ENCODE assay signal across 28 cellular contexts in genomic region chr6:81755536-81755935, GRCh38.
"Had no signal": no experiment of that assay in that cellular context is flagged by ENCODE, and none has a peak within 500 bp of the region (broad histone marks: within the 10 kb centered on the region; RNA-seq: fewer than 3 reads in every experiment).

No MANE protein-coding gene starts in this region.

- H3K27me3 ChIP-seq: SJSA1 had no signal

- H3K4me3 ChIP-seq: SJSA1 had no signal

- DNase-seq: activated CD4-positive, alpha-beta memory T cell treated with anti-CD3 and anti-CD28 coated beads, Interleukin-2, amount 10 ng/mL, durations not matched to agents 7 days and 5 days; activated CD4-positive, alpha-beta T cell treated with anti-CD3 and anti-CD28 coated beads for 36 hours; activated CD4-positive, alpha-beta T cell treated with anti-CD3 and anti-CD28 coated beads, Interleukin-2, amount 50 U/mL, for 1 hour; activated CD8-positive, alpha-beta memory T cell treated with anti-CD3 and anti-CD28 coated beads for 24 hours; activated CD8-positive, alpha-beta memory T cell treated with anti-CD3 and anti-CD28 coated beads, Interleukin-2, amount 10 ng/mL, durations not matched to agents 7 days and 5 days; activated CD8-positive, alpha-beta memory T cell treated with anti-CD3 and anti-CD28 coated beads, Interleukin-2, amount 50 U/mL, for 48 hours; activated effector memory CD4-positive, alpha-beta T cell treated with Interleukin-2 at 50 U/mL for 16 hours; activated naive CD4-positive, alpha-beta T cell treated with anti-CD3 and anti-CD28 coated beads, Interleukin-2, amount 10 ng/mL, durations not matched to agents 7 days and 5 days; activated naive CD8-positive, alpha-beta T cell treated with anti-CD3 and anti-CD28 coated beads, Interleukin-2, amount 50 U/mL, for 24 hours; activated T-cell treated with anti-CD3 and anti-CD28 coated beads, Interleukin-2, amount 50 U/mL, for 48 hours; anterior cingulate cortex; central memory CD4-positive, alpha-beta T cell; NCI-H1105; NCI-H1417 treated with DMSO at 0.1 percent for 48 hours; NCI-H187 treated with DMSO at 0.1 percent for 48 hours; NCI-H2081; NCI-H2171 treated with DMSO at 0.1 percent for 48 hours; NCI-H2227 treated with DMSO at 0.1 percent for 48 hours; NCI-H446; NCI-H510A treated with DMSO at 0.1 percent for 48 hours; NCI-H526 treated with DMSO at 0.1 percent for 48 hours; NCI-H774; SHP77; SK-N-SH had no signal

- H3K9me3 ChIP-seq: SJSA1, SK-N-SH had no signal

- H3K9ac ChIP-seq: SK-N-SH had no signal

- ATAC-seq: activated CD4-positive, alpha-beta T cell treated with anti-CD3 and anti-CD28 coated beads for 36 hours; activated CD4-positive, CD25-positive, alpha-beta regulatory T cell treated with anti-CD3 and anti-CD28 coated beads, Interleukin-2, amount 50 U/mL, for 24 hours; activated CD8-positive, alpha-beta memory T cell treated with anti-CD3 and anti-CD28 coated beads, Interleukin-2, amount 10 ng/mL, durations not matched to agents 7 days and 5 days; activated naive CD8-positive, alpha-beta T cell treated with anti-CD3 and anti-CD28 coated beads, Interleukin-2, amount 50 U/mL, for 24 hours; Panc1; WTC11 had no signal

- H3K27ac ChIP-seq: SJSA1 had no signal

- H3K4me2 ChIP-seq: SK-N-SH had no signal
